27 cellular contexts compared by ENCODE assay signal in genomic region chr10:97805960-97806359, GRCh38. TPM values are rescaled to one million over a fixed set of nuclear protein-coding genes. Genes with fewer than 3 reads are reported as not detected.
"Had no signal": no experiment of that assay in that cellular context is flagged by ENCODE, and none has a peak within 500 bp of the region (broad histone marks: within the 10 kb centered on the region; RNA-seq: fewer than 3 reads in every experiment).

No MANE protein-coding gene starts in this region.

- H3K4me3 Mint-ChIP-seq: mesothelial cell of epicardium; naive B cell; natural killer cell; nephron progenitor cell; stimulated activated memory B cell treated with anti-CD40 and anti-IgM and Interleukin-4, amounts not matched to agents 10 μg/mL and 1 μg/mL and 100 μg/mL, for 72 hours; stimulated activated naive CD8-positive, alpha-beta T cell treated with anti-CD3 and anti-CD28 coated beads, Interleukin-15, amount 100 ng/mL, for 72 hours; type B pancreatic cell had no signal

- H3K27me3 Mint-ChIP-seq: stimulated activated naive CD8-positive, alpha-beta T cell treated with anti-CD3 and anti-CD28 coated beads, Interleukin-15, amount 100 ng/mL, for 72 hours had no signal

- H3K4me1 Mint-ChIP-seq: mesothelial cell of epicardium; naive B cell; natural killer cell; stimulated activated memory B cell treated with anti-CD40 and anti-IgM and Interleukin-4, amounts not matched to agents 10 μg/mL and 1 μg/mL and 100 μg/mL, for 72 hours had no signal

- H3K79me2 ChIP-seq: hepatocyte had no signal

- H3K9me3 Mint-ChIP-seq: mesothelial cell of epicardium; naive B cell; natural killer cell; nephron progenitor cell; stimulated activated memory B cell treated with anti-CD40 and anti-IgM and Interleukin-4, amounts not matched to agents 10 μg/mL and 1 μg/mL and 100 μg/mL, for 72 hours; stimulated activated naive CD8-positive, alpha-beta T cell treated with anti-CD3 and anti-CD28 coated beads, Interleukin-15, amount 100 ng/mL, for 72 hours; type B pancreatic cell had no signal

- H3K36me3 Mint-ChIP-seq: mesothelial cell of epicardium; naive B cell; natural killer cell; stimulated activated memory B cell treated with anti-CD40 and anti-IgM and Interleukin-4, amounts not matched to agents 10 μg/mL and 1 μg/mL and 100 μg/mL, for 72 hours; type B pancreatic cell had no signal

- DNase-seq: heart right ventricle; left colon; left ventricle myocardium inferior; mesendoderm; naive B cell; natural killer cell; pancreas; right lobe of liver; stimulated activated CD4-positive, alpha-beta T cell treated with anti-CD3 and anti-CD28 coated beads, Interleukin-1b, Interleukin-23, amount 100 ng/mL, for 48 hours; stimulated activated CD4-positive, alpha-beta T cell treated with anti-CD3 and anti-CD28 coated beads, Interleukin-2, amount 100 ng/mL, for 48 hours; stimulated activated CD4-positive, alpha-beta T cell treated with anti-CD3 and anti-CD28 coated beads, Interleukin-4, amount 100 ng/mL, for 4 hours; stimulated activated CD8-positive, alpha-beta memory T cell treated with anti-CD3 and anti-CD28 coated beads, Interleukin-4, amount 100 ng/mL, for 48 hours; stimulated activated naive CD4-positive, alpha-beta T cell treated with Interleukin-2 at 50 U/mL for 16 hours; stimulated activated naive CD8-positive, alpha-beta T cell treated with anti-CD3 and anti-CD28 coated beads, Interleukin-15, amount 100 ng/mL, for 72 hours had no signal

- H3K4me1 ChIP-seq: heart right ventricle, left ventricle myocardium inferior, pancreas, right atrium auricular region, right lobe of liver, uterus had no signal

- H3K9me3 ChIP-seq: heart right ventricle, left ventricle myocardium inferior, pancreas, psoas muscle, right atrium auricular region, right lobe of liver, tibial nerve, uterus had no signal

- H3K4me2 ChIP-seq: hepatocyte, smooth muscle cell had no signal

- H3K27me3 ChIP-seq: hepatocyte, pancreas, right atrium auricular region, right lobe of liver, tibial nerve, uterus had no signal

- H2AFZ ChIP-seq: hepatocyte had no signal

- H3K4me3 ChIP-seq: heart right ventricle, hepatocyte, left ventricle myocardium inferior, lung, pancreas, psoas muscle, right atrium auricular region, right lobe of liver, smooth muscle cell, tibial nerve, uterus had no signal

- H3K36me3 ChIP-seq: heart right ventricle, left ventricle myocardium inferior, pancreas, right atrium auricular region, right lobe of liver, tibial nerve, uterus had no signal

- H3K27ac ChIP-seq: heart right ventricle, hepatocyte, left ventricle myocardium inferior, pancreas, right atrium auricular region, right lobe of liver, uterus had no signal

- H3K27ac Mint-ChIP-seq: mesothelial cell of epicardium; naive B cell; natural killer cell; nephron progenitor cell; stimulated activated memory B cell treated with anti-CD40 and anti-IgM and Interleukin-4, amounts not matched to agents 10 μg/mL and 1 μg/mL and 100 μg/mL, for 72 hours; stimulated activated naive CD8-positive, alpha-beta T cell treated with anti-CD3 and anti-CD28 coated beads, Interleukin-15, amount 100 ng/mL, for 72 hours; type B pancreatic cell had no signal

RNA-seq across cellular contexts. Expression of gene SFRP5, which starts 34.2 kb away (rescaled TPM):
- total RNA-seq: natural killer cell, osteoblast, smooth muscle cell had no signal

RNA-seq across cellular contexts. Expression of gene GOLGA7B, which starts 43.7 kb away (rescaled TPM):
- total RNA-seq: skeletal muscle tissue, smooth muscle cell had no signal
